ENCODE assay signal across 1 cellular context in the genomic region with DNA sequence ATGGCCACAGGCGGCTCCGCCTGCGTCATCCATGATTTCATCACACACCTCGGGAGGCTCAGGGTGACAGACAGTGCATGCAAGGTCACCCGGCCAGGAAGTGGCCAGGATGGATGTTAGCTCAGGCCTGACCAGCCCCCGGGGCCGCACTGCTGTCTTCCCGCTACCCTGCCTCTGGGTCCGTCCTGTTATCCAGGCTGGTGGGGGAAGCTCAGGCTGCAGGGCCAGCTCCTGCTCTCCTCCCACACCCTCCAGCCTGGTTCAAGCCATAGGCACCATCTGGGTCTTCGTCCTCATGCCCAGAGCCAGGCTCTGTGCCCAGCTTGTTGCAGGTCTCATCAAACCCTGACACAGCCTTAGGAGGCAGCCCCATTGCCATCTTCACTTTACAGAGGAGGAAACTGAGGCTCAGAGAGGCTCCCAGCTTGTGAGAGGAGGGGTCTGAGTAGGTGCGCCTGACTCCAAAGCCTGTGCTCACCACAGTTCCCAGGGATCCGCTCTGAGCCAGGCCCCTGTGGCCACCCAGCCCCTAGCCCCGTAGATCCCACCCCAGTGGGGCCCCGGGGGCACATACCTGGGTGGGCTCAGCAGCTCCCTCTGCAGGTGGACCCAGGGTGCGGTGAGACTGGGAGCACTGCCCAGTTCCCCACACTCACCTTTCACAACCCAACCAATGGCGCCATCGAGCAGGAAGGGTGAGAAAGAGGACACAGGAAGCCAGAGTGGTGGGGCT.
TF ChIP-seq lines count a peak whose summit lies in the region.

No MANE protein-coding gene starts in this region.

TF ChIP-seq in K562, 482 proteins besides CTCF, POLR2A, EP300 and RAD21 (continued from another document and continues in another):
- TF ChIP-seq, protein P1, sequence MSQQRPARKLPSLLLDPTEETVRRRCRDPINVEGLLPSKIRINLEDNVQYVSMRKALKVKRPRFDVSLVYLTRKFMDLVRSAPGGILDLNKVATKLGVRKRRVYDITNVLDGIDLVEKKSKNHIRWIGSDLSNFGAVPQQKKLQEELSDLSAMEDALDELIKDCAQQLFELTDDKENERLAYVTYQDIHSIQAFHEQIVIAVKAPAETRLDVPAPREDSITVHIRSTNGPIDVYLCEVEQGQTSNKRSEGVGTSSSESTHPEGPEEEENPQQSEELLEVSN (IDR thresholded peaks at IDR 0.05; ENCODE audit: borderline replicate concordance in 1 of 2, extremely low read depth in 1 of 2, insufficient read depth in 1 of 2, insufficient read length in 1 of 2, low read depth in 1 of 2, low read length in 1 of 2, poor library complexity in 1 of 2, severe bottlenecking in 1 of 2): no peak
- TF ChIP-seq ZNF140 (CRISPR knock-in tag; IDR thresholded peaks at IDR 0.05): no peak
- TF ChIP-seq, protein P2, sequence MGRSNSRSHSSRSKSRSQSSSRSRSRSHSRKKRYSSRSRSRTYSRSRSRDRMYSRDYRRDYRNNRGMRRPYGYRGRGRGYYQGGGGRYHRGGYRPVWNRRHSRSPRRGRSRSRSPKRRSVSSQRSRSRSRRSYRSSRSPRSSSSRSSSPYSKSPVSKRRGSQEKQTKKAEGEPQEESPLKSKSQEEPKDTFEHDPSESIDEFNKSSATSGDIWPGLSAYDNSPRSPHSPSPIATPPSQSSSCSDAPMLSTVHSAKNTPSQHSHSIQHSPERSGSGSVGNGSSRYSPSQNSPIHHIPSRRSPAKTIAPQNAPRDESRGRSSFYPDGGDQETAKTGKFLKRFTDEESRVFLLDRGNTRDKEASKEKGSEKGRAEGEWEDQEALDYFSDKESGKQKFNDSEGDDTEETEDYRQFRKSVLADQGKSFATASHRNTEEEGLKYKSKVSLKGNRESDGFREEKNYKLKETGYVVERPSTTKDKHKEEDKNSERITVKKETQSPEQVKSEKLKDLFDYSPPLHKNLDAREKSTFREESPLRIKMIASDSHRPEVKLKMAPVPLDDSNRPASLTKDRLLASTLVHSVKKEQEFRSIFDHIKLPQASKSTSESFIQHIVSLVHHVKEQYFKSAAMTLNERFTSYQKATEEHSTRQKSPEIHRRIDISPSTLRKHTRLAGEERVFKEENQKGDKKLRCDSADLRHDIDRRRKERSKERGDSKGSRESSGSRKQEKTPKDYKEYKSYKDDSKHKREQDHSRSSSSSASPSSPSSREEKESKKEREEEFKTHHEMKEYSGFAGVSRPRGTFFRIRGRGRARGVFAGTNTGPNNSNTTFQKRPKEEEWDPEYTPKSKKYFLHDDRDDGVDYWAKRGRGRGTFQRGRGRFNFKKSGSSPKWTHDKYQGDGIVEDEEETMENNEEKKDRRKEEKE (IDR thresholded peaks at IDR 0.05; ENCODE audit: borderline replicate concordance in 1 of 2, control insufficient read depth in 1 of 2, low read depth in 2 of 2, low read length in 1 of 2): no peak
- peak; percentile 94 for TF ChIP-seq ETV1 (tag; conservative IDR thresholded peaks at IDR 0.05; ENCODE audit: low read depth)
- TF ChIP-seq ZNF778 (CRISPR knock-in tag; IDR thresholded peaks at IDR 0.05): no peak
- TF ChIP-seq, protein P3, sequence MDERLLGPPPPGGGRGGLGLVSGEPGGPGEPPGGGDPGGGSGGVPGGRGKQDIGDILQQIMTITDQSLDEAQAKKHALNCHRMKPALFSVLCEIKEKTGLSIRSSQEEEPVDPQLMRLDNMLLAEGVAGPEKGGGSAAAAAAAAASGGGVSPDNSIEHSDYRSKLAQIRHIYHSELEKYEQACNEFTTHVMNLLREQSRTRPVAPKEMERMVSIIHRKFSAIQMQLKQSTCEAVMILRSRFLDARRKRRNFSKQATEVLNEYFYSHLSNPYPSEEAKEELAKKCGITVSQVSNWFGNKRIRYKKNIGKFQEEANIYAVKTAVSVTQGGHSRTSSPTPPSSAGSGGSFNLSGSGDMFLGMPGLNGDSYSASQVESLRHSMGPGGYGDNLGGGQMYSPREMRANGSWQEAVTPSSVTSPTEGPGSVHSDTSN (CRISPR knock-in tag; IDR thresholded peaks at IDR 0.05; ENCODE audit: low read depth): no peak
- TF ChIP-seq, protein P3 (tag; conservative IDR thresholded peaks at IDR 0.05; ENCODE audit: low read depth): peak; percentile 66
- no peak for TF ChIP-seq ZKSCAN3 (CRISPR knock-in tag; IDR thresholded peaks at IDR 0.05)
- no peak for TF ChIP-seq FOXK1 (CRISPR knock-in tag; IDR thresholded peaks at IDR 0.05; ENCODE audit: borderline replicate concordance)
- TF ChIP-seq CBX1 (IDR thresholded peaks at IDR 0.05; ENCODE audit: low read depth): no peak
- TF ChIP-seq NCOR1 (IDR thresholded peaks at IDR 0.05): no peak; the same call in 1 of the 2 replicates
- TF ChIP-seq LARP7 (IDR thresholded peaks at IDR 0.05): no peak
- TF ChIP-seq NBN (IDR thresholded peaks at IDR 0.05; ENCODE audit: low read depth): peak; percentile 73; the same call in 1 of the 2 replicates
- TF ChIP-seq FOXA3 (CRISPR knock-in tag; conservative IDR thresholded peaks at IDR 0.05 in 1 of 2, IDR thresholded peaks at IDR 0.05 in 1 of 2): no peak
- TF ChIP-seq ZNF253 (CRISPR knock-in tag; conservative IDR thresholded peaks at IDR 0.05): no peak
- TF ChIP-seq ZC3H11A (IDR thresholded peaks at IDR 0.05; ENCODE audit: low read depth, low read length): no peak
- no peak for TF ChIP-seq RFX5 (IDR thresholded peaks at IDR 0.05; ENCODE audit: low read depth, low read length)
- no peak for TF ChIP-seq SREBF2 (CRISPR knock-in tag; IDR thresholded peaks at IDR 0.05)
- no peak for TF ChIP-seq SIN3A (IDR thresholded peaks at IDR 0.05; ENCODE audit: borderline replicate concordance in 2 of 2, control insufficient read depth in 1 of 2, low read depth in 2 of 2, low read length in 2 of 2)
- TF ChIP-seq, protein P4, sequence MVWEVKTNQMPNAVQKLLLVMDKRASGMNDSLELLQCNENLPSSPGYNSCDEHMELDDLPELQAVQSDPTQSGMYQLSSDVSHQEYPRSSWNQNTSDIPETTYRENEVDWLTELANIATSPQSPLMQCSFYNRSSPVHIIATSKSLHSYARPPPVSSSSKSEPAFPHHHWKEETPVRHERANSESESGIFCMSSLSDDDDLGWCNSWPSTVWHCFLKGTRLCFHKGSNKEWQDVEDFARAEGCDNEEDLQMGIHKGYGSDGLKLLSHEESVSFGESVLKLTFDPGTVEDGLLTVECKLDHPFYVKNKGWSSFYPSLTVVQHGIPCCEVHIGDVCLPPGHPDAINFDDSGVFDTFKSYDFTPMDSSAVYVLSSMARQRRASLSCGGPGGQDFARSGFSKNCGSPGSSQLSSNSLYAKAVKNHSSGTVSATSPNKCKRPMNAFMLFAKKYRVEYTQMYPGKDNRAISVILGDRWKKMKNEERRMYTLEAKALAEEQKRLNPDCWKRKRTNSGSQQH (CRISPR knock-in tag; IDR thresholded peaks at IDR 0.05): 0 out of 2 replicates have a peak, but pooled peaks have one; percentile 30
- no peak for TF ChIP-seq ZNF444 (CRISPR knock-in tag; IDR thresholded peaks at IDR 0.05)
- TF ChIP-seq CEBPG (CRISPR knock-in tag; IDR thresholded peaks at IDR 0.05): peak; percentile 97
- peak; percentile 97 to 100 for TF ChIP-seq CEBPG (tag; conservative IDR thresholded peaks at IDR 0.05 in 1 of 2, IDR thresholded peaks at IDR 0.05 in 1 of 2)
- no peak for TF ChIP-seq SMAD1 (IDR thresholded peaks at IDR 0.05; ENCODE audit: low read depth, low read length, partially characterized antibody)
- no peak for TF ChIP-seq KDM5B (IDR thresholded peaks at IDR 0.05; ENCODE audit: insufficient replicate concordance, low read depth, low read length)
- no peak for TF ChIP-seq RBM39 (optimal IDR thresholded peaks at IDR 0.05; ENCODE audit: low read depth, low read length)
- no peak; the same call in 1 of the 2 replicates for TF ChIP-seq SMARCC2 (IDR thresholded peaks at IDR 0.05; ENCODE audit: low read depth)
- TF ChIP-seq C11orf30 (IDR thresholded peaks at IDR 0.05; ENCODE audit: low read depth): 0 out of 2 replicates have a peak, but pooled peaks have one; percentile 27
- peak; percentile 34 for TF ChIP-seq NEUROD1 (IDR thresholded peaks at IDR 0.05; ENCODE audit: borderline replicate concordance, low read depth, low read length, partially characterized antibody)
- peak; percentile 98 for TF ChIP-seq ESRRA (IDR thresholded peaks at IDR 0.05; ENCODE audit: borderline replicate concordance, low read depth)
- no peak for TF ChIP-seq CC2D1A (IDR thresholded peaks at IDR 0.05)
- TF ChIP-seq ZNF584 (CRISPR knock-in tag; IDR thresholded peaks at IDR 0.05; ENCODE audit: low read depth): peak; percentile 94
- TF ChIP-seq, protein P5, sequence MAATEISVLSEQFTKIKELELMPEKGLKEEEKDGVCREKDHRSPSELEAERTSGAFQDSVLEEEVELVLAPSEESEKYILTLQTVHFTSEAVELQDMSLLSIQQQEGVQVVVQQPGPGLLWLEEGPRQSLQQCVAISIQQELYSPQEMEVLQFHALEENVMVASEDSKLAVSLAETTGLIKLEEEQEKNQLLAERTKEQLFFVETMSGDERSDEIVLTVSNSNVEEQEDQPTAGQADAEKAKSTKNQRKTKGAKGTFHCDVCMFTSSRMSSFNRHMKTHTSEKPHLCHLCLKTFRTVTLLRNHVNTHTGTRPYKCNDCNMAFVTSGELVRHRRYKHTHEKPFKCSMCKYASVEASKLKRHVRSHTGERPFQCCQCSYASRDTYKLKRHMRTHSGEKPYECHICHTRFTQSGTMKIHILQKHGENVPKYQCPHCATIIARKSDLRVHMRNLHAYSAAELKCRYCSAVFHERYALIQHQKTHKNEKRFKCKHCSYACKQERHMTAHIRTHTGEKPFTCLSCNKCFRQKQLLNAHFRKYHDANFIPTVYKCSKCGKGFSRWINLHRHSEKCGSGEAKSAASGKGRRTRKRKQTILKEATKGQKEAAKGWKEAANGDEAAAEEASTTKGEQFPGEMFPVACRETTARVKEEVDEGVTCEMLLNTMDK (IDR thresholded peaks at IDR 0.05; ENCODE audit: borderline replicate concordance, insufficient read depth, low read depth, low read length, poor library complexity, severe bottlenecking): no peak
- TF ChIP-seq BACH1 (tag; IDR thresholded peaks at IDR 0.05): peak; percentile 91
- TF ChIP-seq, protein P6, sequence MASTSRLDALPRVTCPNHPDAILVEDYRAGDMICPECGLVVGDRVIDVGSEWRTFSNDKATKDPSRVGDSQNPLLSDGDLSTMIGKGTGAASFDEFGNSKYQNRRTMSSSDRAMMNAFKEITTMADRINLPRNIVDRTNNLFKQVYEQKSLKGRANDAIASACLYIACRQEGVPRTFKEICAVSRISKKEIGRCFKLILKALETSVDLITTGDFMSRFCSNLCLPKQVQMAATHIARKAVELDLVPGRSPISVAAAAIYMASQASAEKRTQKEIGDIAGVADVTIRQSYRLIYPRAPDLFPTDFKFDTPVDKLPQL (IDR thresholded peaks at IDR 0.05; ENCODE audit: extremely low read depth, insufficient read length): no peak
- no peak for TF ChIP-seq GABPB2 (CRISPR knock-in tag; conservative IDR thresholded peaks at IDR 0.05)
- TF ChIP-seq MCM5 (IDR thresholded peaks at IDR 0.05; ENCODE audit: low read depth): no peak
- TF ChIP-seq NELFE (IDR thresholded peaks at IDR 0.05; ENCODE audit: insufficient read depth, insufficient read length): no peak
- no peak for TF ChIP-seq TFAM (CRISPR knock-in tag; conservative IDR thresholded peaks at IDR 0.05)
- TF ChIP-seq, protein P7, sequence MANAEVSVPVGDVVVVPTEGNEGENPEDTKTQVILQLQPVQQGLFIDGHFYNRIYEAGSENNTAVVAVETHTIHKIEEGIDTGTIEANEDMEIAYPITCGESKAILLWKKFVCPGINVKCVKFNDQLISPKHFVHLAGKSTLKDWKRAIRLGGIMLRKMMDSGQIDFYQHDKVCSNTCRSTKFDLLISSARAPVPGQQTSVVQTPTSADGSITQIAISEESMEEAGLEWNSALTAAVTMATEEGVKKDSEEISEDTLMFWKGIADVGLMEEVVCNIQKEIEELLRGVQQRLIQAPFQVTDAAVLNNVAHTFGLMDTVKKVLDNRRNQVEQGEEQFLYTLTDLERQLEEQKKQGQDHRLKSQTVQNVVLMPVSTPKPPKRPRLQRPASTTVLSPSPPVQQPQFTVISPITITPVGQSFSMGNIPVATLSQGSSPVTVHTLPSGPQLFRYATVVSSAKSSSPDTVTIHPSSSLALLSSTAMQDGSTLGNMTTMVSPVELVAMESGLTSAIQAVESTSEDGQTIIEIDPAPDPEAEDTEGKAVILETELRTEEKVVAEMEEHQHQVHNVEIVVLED (CRISPR knock-in tag; IDR thresholded peaks at IDR 0.05): no peak
- no peak for TF ChIP-seq ZSCAN32 (CRISPR knock-in tag; IDR thresholded peaks at IDR 0.05)
- TF ChIP-seq, protein P8, sequence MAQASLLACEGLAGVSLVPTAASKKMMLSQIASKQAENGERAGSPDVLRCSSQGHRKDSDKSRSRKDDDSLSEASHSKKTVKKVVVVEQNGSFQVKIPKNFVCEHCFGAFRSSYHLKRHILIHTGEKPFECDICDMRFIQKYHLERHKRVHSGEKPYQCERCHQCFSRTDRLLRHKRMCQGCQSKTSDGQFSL (CRISPR knock-in tag; IDR thresholded peaks at IDR 0.05): no peak
- TF ChIP-seq, protein P8 (tag; IDR thresholded peaks at IDR 0.05): no peak
- no peak for TF ChIP-seq ZNF121 (CRISPR knock-in tag; conservative IDR thresholded peaks at IDR 0.05)
- no peak for TF ChIP-seq MCM7 (IDR thresholded peaks at IDR 0.05)
- TF ChIP-seq ELF2 (CRISPR knock-in tag; IDR thresholded peaks at IDR 0.05): no peak
- no peak for TF ChIP-seq TSC22D4 (tag; IDR thresholded peaks at IDR 0.05)
- TF ChIP-seq, protein P9, sequence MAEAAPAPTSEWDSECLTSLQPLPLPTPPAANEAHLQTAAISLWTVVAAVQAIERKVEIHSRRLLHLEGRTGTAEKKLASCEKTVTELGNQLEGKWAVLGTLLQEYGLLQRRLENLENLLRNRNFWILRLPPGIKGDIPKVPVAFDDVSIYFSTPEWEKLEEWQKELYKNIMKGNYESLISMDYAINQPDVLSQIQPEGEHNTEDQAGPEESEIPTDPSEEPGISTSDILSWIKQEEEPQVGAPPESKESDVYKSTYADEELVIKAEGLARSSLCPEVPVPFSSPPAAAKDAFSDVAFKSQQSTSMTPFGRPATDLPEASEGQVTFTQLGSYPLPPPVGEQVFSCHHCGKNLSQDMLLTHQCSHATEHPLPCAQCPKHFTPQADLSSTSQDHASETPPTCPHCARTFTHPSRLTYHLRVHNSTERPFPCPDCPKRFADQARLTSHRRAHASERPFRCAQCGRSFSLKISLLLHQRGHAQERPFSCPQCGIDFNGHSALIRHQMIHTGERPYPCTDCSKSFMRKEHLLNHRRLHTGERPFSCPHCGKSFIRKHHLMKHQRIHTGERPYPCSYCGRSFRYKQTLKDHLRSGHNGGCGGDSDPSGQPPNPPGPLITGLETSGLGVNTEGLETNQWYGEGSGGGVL (CRISPR knock-in tag; IDR thresholded peaks at IDR 0.05): no peak
